Comparison of ENCODE assay signal across 28 cellular contexts in genomic region chr2:199742884-199743283, GRCh38.
"Had no signal": no experiment of that assay in that cellular context is flagged by ENCODE, and none has a peak within 500 bp of the region (broad histone marks: within the 10 kb centered on the region; RNA-seq: fewer than 3 reads in every experiment).

No MANE protein-coding gene starts in this region.

- H3K36me3 Mint-ChIP-seq: activated naive CD8-positive, alpha-beta T cell; T-cell had no signal

- H3K36me3 ChIP-seq: brain microvascular endothelial cell, cardiac muscle cell had no signal

- H3K9me3 Mint-ChIP-seq: activated CD4-positive, alpha-beta memory T cell treated with anti-CD3 and anti-CD28 coated beads, Interleukin-2, amount 10 ng/mL, durations not matched to agents 7 days and 5 days; activated naive CD4-positive, alpha-beta T cell treated with anti-CD3 and anti-CD28 coated beads for 36 hours; activated T-helper 17 cell treated with anti-CD3 and anti-CD28 coated beads, Interleukin-2, amount 50 U/mL, for 72 hours; T-cell had no signal

- H3K27ac ChIP-seq: brain microvascular endothelial cell, cardiac muscle cell, PC-9, SK-N-MC had no signal

- DNase-seq: activated CD4-positive, alpha-beta memory T cell treated with anti-CD3 and anti-CD28 coated beads, Interleukin-2, amount 10 ng/mL, durations not matched to agents 7 days and 5 days; activated CD4-positive, alpha-beta T cell treated with anti-CD3 and anti-CD28 coated beads for 36 hours; activated CD4-positive, alpha-beta T cell treated with anti-CD3 and anti-CD28 coated beads, Interleukin-2, amount 50 U/mL, for 1 hour; activated gamma-delta T cell; activated naive CD4-positive, alpha-beta T cell treated with anti-CD3 and anti-CD28 coated beads for 36 hours; activated T-cell treated with anti-CD3 and anti-CD28 coated beads for 4 hours; activated T-cell treated with anti-CD3 and anti-CD28 coated beads, Interleukin-2, amount 50 U/mL, for 48 hours; amygdala; brain microvascular endothelial cell; Karpas-422; MM.1S; NCI-H1105 treated with DMSO at 0.1 percent for 48 hours; NCI-H1436 treated with DMSO at 0.1 percent for 48 hours; NCI-H1930; NCI-H2171; NCI-H226; NCI-H510A treated with DMSO at 0.1 percent for 48 hours; NCI-H774; PC-9; SIG-M5; T-cell; T-helper 2 cell; T1000 had no signal

- H3K27ac Mint-ChIP-seq: activated CD4-positive, alpha-beta memory T cell treated with anti-CD3 and anti-CD28 coated beads, Interleukin-2, amount 10 ng/mL, durations not matched to agents 7 days and 5 days; activated CD4-positive, alpha-beta T cell treated with anti-CD3 and anti-CD28 coated beads for 36 hours; activated naive CD4-positive, alpha-beta T cell treated with anti-CD3 and anti-CD28 coated beads for 36 hours; activated naive CD8-positive, alpha-beta T cell; activated T-helper 17 cell treated with anti-CD3 and anti-CD28 coated beads, Interleukin-2, amount 50 U/mL, for 72 hours; T-cell had no signal

- ATAC-seq: activated CD4-positive, alpha-beta T cell treated with anti-CD3 and anti-CD28 coated beads for 36 hours; activated T-helper 17 cell treated with anti-CD3 and anti-CD28 coated beads, Interleukin-2, amount 50 U/mL, for 72 hours; K562; T-cell had no signal

- H3K4me1 Mint-ChIP-seq: activated T-helper 17 cell treated with anti-CD3 and anti-CD28 coated beads, Interleukin-2, amount 50 U/mL, for 72 hours had no signal

- H3K4me3 ChIP-seq: cardiac muscle cell, K562, PC-9, SK-N-MC had no signal

- H3K4me3 Mint-ChIP-seq: activated CD4-positive, alpha-beta memory T cell treated with anti-CD3 and anti-CD28 coated beads, Interleukin-2, amount 10 ng/mL, durations not matched to agents 7 days and 5 days; activated CD4-positive, alpha-beta T cell treated with anti-CD3 and anti-CD28 coated beads for 36 hours; activated naive CD4-positive, alpha-beta T cell treated with anti-CD3 and anti-CD28 coated beads for 36 hours; activated naive CD8-positive, alpha-beta T cell; activated T-helper 17 cell treated with anti-CD3 and anti-CD28 coated beads, Interleukin-2, amount 50 U/mL, for 72 hours; T-cell had no signal
